In genomic region chr5:25851301-25851700, GRCh38 we compare ENCODE assay signal across 17 cellular contexts.
"Had no signal": no experiment of that assay in that cellular context is flagged by ENCODE, and none has a peak within 500 bp of the region (broad histone marks: within the 10 kb centered on the region; RNA-seq: fewer than 3 reads in every experiment).

No MANE protein-coding gene starts in this region.

- H3K27ac ChIP-seq: coronary artery, heart left ventricle, right atrium auricular region, suprapubic skin, thyroid gland had no signal

- FAIRE-seq: frontal cortex, islet of Langerhans, small intestine, urothelium cell line had no signal

- H3K9me3 ChIP-seq: right atrium auricular region, suprapubic skin, thyroid gland had no signal

- ATAC-seq: heart left ventricle; naive thymus-derived CD4-positive, alpha-beta T cell had no signal

- H3K36me3 ChIP-seq: heart left ventricle, right atrium auricular region, suprapubic skin, thyroid gland had no signal

- DNase-seq: effector CD4-positive, alpha-beta T cell; heart left ventricle; hippocampal formation; kidney glomerular epithelial cell; naive thymus-derived CD4-positive, alpha-beta T cell; posterior cingulate gyrus; small intestine; stimulated activated CD4-positive, alpha-beta T cell treated with anti-CD3 and anti-CD28 coated beads, Interleukin-12 subunit alpha, Interleukin-12 subunit beta, amount 100 ng/mL, for 4 hours; stimulated activated naive CD4-positive, alpha-beta T cell treated with Interleukin-2 at 50 U/mL for 16 hours; thyroid gland had no signal

- H3K27me3 Mint-ChIP-seq: naive thymus-derived CD4-positive, alpha-beta T cell; type B pancreatic cell had no signal

- H3K4me1 Mint-ChIP-seq: naive thymus-derived CD4-positive, alpha-beta T cell had no signal

- H3K4me3 Mint-ChIP-seq: naive thymus-derived CD4-positive, alpha-beta T cell; type B pancreatic cell had no signal

- H3K27ac Mint-ChIP-seq: naive thymus-derived CD4-positive, alpha-beta T cell; type B pancreatic cell had no signal

- H3K27me3 ChIP-seq: heart left ventricle, right atrium auricular region, suprapubic skin, thyroid gland had no signal

- H3K9me3 Mint-ChIP-seq: type B pancreatic cell had no signal

- H3K4me3 ChIP-seq: coronary artery, heart left ventricle, right atrium auricular region, suprapubic skin, thyroid gland had no signal

- H3K4me1 ChIP-seq: heart left ventricle, right atrium auricular region, suprapubic skin, thyroid gland had no signal

- H3K36me3 Mint-ChIP-seq: naive thymus-derived CD4-positive, alpha-beta T cell; type B pancreatic cell had no signal
